27 cellular contexts compared by ENCODE assay signal in the genomic region with DNA sequence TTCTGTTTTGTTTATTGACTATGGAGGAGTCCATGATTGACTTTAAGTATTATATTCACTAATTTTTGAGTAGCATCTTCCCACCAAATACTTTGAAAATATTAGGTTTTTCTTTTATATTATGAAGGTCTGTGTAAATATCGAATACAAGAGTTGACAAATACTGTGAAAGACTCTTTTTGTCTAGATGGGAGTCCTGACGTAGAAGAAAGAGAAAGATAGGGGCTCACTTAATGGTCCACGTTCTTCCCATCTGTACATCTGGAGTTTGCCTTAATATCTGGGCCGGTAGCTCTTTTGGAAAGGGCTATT. TPM values are rescaled to one million over a fixed set of nuclear protein-coding genes. Genes with fewer than 3 reads are reported as not detected.
A peak's percentile ranks its signal among the peaks of the same experiment; 100 is the strongest.
DNase-seq lines count a peak whose midpoint lies in the region; ATAC-seq and TF ChIP-seq lines count a peak whose summit lies in the region.
"Had no signal": no experiment of that assay in that cellular context is flagged by ENCODE, and none has a peak within 500 bp of the region (broad histone marks: within the 10 kb centered on the region; RNA-seq: fewer than 3 reads in every experiment).

No MANE protein-coding gene starts in this region.

- DNase-seq in activated naive CD8-positive, alpha-beta T cell treated with anti-CD3 and anti-CD28 coated beads, Interleukin-2, amount 50 U/mL, for 24 hours = no peak
- DNase-seq in activated naive CD8-positive, alpha-beta T cell treated with anti-CD3 and anti-CD28 coated beads for 36 hours = no peak
- DNase-seq in activated B cell treated with CpG ODN at 0.5 μM for 24 hours = no peak
- DNase-seq in mesenchymal stem cell = no peak
- no peak for DNase-seq in NCI-H1417 treated with DMSO at 0.1 percent for 48 hours (lab: John Stamatoyannopoulos, UW)
- DNase-seq in heart left ventricle = no peak
- DNase-seq in NCI-H1436 (lab: John Stamatoyannopoulos, UW) = no peak
- no peak for DNase-seq in tibial nerve (ENCODE audit: low spot score in 2 of 2)
- DNase-seq: activated CD4-positive, alpha-beta memory T cell treated with anti-CD3 and anti-CD28 coated beads for 36 hours; activated naive CD4-positive, alpha-beta T cell treated with anti-CD3 and anti-CD28 coated beads, Interleukin-2, amount 50 U/mL, for 16 hours; DMS 273 treated with DMSO at 0.1 percent for 48 hours; effector memory CD8-positive, alpha-beta T cell; esophagus squamous epithelium; left cardiac atrium; MV-4-11; NCI-H1930; NCI-H345; OCI-M1; posterior cingulate gyrus; stimulated activated CD4-positive, alpha-beta T cell treated with anti-CD3 and anti-CD28 coated beads, Interleukin-1b, Interleukin-23, amount 100 ng/mL, for 48 hours; stimulated activated naive CD4-positive, alpha-beta T cell treated with Interleukin-2 at 50 U/mL for 16 hours; upper lobe of right lung had no signal

- TF ChIP-seq CTCF in activated B cell treated with CpG ODN at 0.5 μM for 24 hours (IDR thresholded peaks at IDR 0.05) = no peak
- no peak for TF ChIP-seq CTCF in heart left ventricle (IDR thresholded peaks at IDR 0.05)
- TF ChIP-seq CTCF in tibial nerve (IDR thresholded peaks at IDR 0.05) = no peak

- H3K27ac ChIP-seq in mesenchymal stem cell (ENCODE audit: low read length, poor library complexity, severe bottlenecking) (peak overlapping the region; percentile 76), heart left ventricle (peak overlapping the region in 3 of 12 donors; percentile 0 to 11 (median 2)), tibial nerve (no peak overlapping the region)
- H3K27ac ChIP-seq: KMS-11, upper lobe of right lung, VCaP had no signal

- no peaks in the 10 kb centered on the region for H3K9me3 Mint-ChIP-seq in activated naive CD8-positive, alpha-beta T cell treated with anti-CD3 and anti-CD28 coated beads, Interleukin-2, amount 50 U/mL, for 24 hours
- no peaks in the 10 kb centered on the region for H3K9me3 Mint-ChIP-seq in activated naive CD8-positive, alpha-beta T cell treated with anti-CD3 and anti-CD28 coated beads for 36 hours
- no peaks in the 10 kb centered on the region for H3K9me3 Mint-ChIP-seq in activated B cell treated with CpG ODN at 0.5 μM for 24 hours
- H3K9me3 Mint-ChIP-seq: activated CD4-positive, alpha-beta memory T cell treated with anti-CD3 and anti-CD28 coated beads for 36 hours; effector memory CD8-positive, alpha-beta T cell; nephron had no signal

- no peak overlapping the region for H3K4me2 ChIP-seq in mesenchymal stem cell (ENCODE audit: low read length, poor library complexity, severe bottlenecking)
- H3K4me2 ChIP-seq: KMS-11 had no signal

- H3K18ac ChIP-seq in mesenchymal stem cell (ENCODE audit: low read depth in 1 of 2, low read length in 2 of 2) = no peak overlapping the region

- ATAC-seq in activated naive CD8-positive, alpha-beta T cell treated with anti-CD3 and anti-CD28 coated beads, Interleukin-2, amount 50 U/mL, for 24 hours = no peak
- ATAC-seq in activated B cell treated with CpG ODN at 0.5 μM for 24 hours (ENCODE audit: low read depth) (no peak), heart left ventricle (no peak)
- ATAC-seq: effector memory CD8-positive, alpha-beta T cell; upper lobe of right lung had no signal

- H3K36me3 Mint-ChIP-seq in activated naive CD8-positive, alpha-beta T cell treated with anti-CD3 and anti-CD28 coated beads, Interleukin-2, amount 50 U/mL, for 24 hours (ENCODE audit: low read depth) = no peaks in the 10 kb centered on the region
- H3K36me3 Mint-ChIP-seq in activated naive CD8-positive, alpha-beta T cell treated with anti-CD3 and anti-CD28 coated beads for 36 hours = no peaks in the 10 kb centered on the region
- peaks cover 14% of the 10 kb centered on the region for H3K36me3 Mint-ChIP-seq in activated B cell treated with CpG ODN at 0.5 μM for 24 hours (ENCODE audit: low read depth)
- H3K36me3 Mint-ChIP-seq: activated CD4-positive, alpha-beta memory T cell treated with anti-CD3 and anti-CD28 coated beads for 36 hours; CD14-positive monocyte had no signal

- WGBS in mesenchymal stem cell = 90% methylated on average over 4 of the region's 4 CpGs
- 85 to 93% (median 90%) methylated on average over 4 of the region's 4 CpGs for WGBS in heart left ventricle, 4 donors
- 81 to 87% methylated on average over 4 of the region's 4 CpGs for WGBS in tibial nerve, 2 donors

- H3K27ac Mint-ChIP-seq in activated naive CD8-positive, alpha-beta T cell treated with anti-CD3 and anti-CD28 coated beads, Interleukin-2, amount 50 U/mL, for 24 hours = peak overlapping the region; percentile 74
- no peak overlapping the region for H3K27ac Mint-ChIP-seq in activated naive CD8-positive, alpha-beta T cell treated with anti-CD3 and anti-CD28 coated beads for 36 hours
- peak overlapping the region; percentile 79 for H3K27ac Mint-ChIP-seq in activated B cell treated with CpG ODN at 0.5 μM for 24 hours
- H3K27ac Mint-ChIP-seq: activated CD4-positive, alpha-beta memory T cell treated with anti-CD3 and anti-CD28 coated beads for 36 hours; CD14-positive monocyte; effector memory CD8-positive, alpha-beta T cell; nephron had no signal

- H4K91ac ChIP-seq in mesenchymal stem cell (ENCODE audit: low read length) = no peak overlapping the region

- intact Hi-C loops in activated B cell treated with CpG ODN at 0.5 μM for 24 hours (cut with micrococcal nuclease) (no loop called here), heart left ventricle (cut with DNase I) (loop anchor here in 2 of 10 donors (5.0 to 10.0 kb wide), 3 partner anchors 44 to 93 kb away; no protein-coding TSS in a partner anchor)

- H3K4me3 Mint-ChIP-seq in activated naive CD8-positive, alpha-beta T cell treated with anti-CD3 and anti-CD28 coated beads, Interleukin-2, amount 50 U/mL, for 24 hours = no peak overlapping the region
- no peak overlapping the region for H3K4me3 Mint-ChIP-seq in activated naive CD8-positive, alpha-beta T cell treated with anti-CD3 and anti-CD28 coated beads for 36 hours
- H3K4me3 Mint-ChIP-seq in activated B cell treated with CpG ODN at 0.5 μM for 24 hours = peak overlapping the region; percentile 32
- H3K4me3 Mint-ChIP-seq: activated CD4-positive, alpha-beta memory T cell treated with anti-CD3 and anti-CD28 coated beads for 36 hours; CD14-positive monocyte; effector memory CD8-positive, alpha-beta T cell; nephron had no signal

- H2BK120ac ChIP-seq in mesenchymal stem cell (ENCODE audit: low read depth, low read length) = no peak overlapping the region

- H3K36me3 ChIP-seq in mesenchymal stem cell (ENCODE audit: control insufficient read depth in 1 of 2, insufficient read depth in 2 of 2, low read depth in 1 of 2, low read length in 2 of 2) (no peaks in the 10 kb centered on the region), heart left ventricle (no peaks in the 10 kb centered on the region), tibial nerve (no peaks in the 10 kb centered on the region)
- H3K36me3 ChIP-seq: esophagus squamous epithelium, upper lobe of right lung had no signal

- H3K79me1 ChIP-seq in mesenchymal stem cell (replicated peaks; ENCODE audit: low read length, poor library complexity, severe bottlenecking) = no peaks in the 10 kb centered on the region

- peaks cover 44% of the 10 kb centered on the region for H3K4me1 Mint-ChIP-seq in activated naive CD8-positive, alpha-beta T cell treated with anti-CD3 and anti-CD28 coated beads, Interleukin-2, amount 50 U/mL, for 24 hours
- H3K4me1 Mint-ChIP-seq in activated naive CD8-positive, alpha-beta T cell treated with anti-CD3 and anti-CD28 coated beads for 36 hours = no peaks in the 10 kb centered on the region
- peaks cover 97% of the 10 kb centered on the region for H3K4me1 Mint-ChIP-seq in activated B cell treated with CpG ODN at 0.5 μM for 24 hours

- H3K9ac ChIP-seq in mesenchymal stem cell (ENCODE audit: low read length) = peak overlapping the region; percentile 72
- H3K9ac ChIP-seq: KMS-11 had no signal

- no peak overlapping the region for H2BK5ac ChIP-seq in mesenchymal stem cell (ENCODE audit: low read depth, low read length, poor library complexity, severe bottlenecking)

- H4K8ac ChIP-seq in mesenchymal stem cell (ENCODE audit: low read length) = no peak overlapping the region

- H3K4me1 ChIP-seq in mesenchymal stem cell (ENCODE audit: control insufficient read depth, insufficient read depth, low read depth, low read length) = peaks cover 5% of the 10 kb centered on the region
- peaks cover 0 to 96% (median 77%) of the 10 kb centered on the region in 12 donors for H3K4me1 ChIP-seq in heart left ventricle
- H3K4me1 ChIP-seq in tibial nerve = peaks cover 0 to 75% (median 21%) of the 10 kb centered on the region in 4 donors

- TF ChIP-seq POLR2A in heart left ventricle (IDR thresholded peaks at IDR 0.05) (no peak), tibial nerve (IDR thresholded peaks at IDR 0.05) (no peak)

- POLR2A ChIA-PET in activated B cell treated with CpG ODN at 0.5 μM for 24 hours (lab: Charles Lee) = interaction anchor here (1.1 to 1.5 kb wide), 3 partner anchors 9 to 90 kb away, joined by 3 to 4 read pairs (median 4); partner anchors contain the start of gene CCDC50

- no peak overlapping the region for H3K4ac ChIP-seq in mesenchymal stem cell (ENCODE audit: low read depth in 1 of 2, low read length in 2 of 2)

- TF ChIP-seq EP300 in tibial nerve (IDR thresholded peaks at IDR 0.05) = no peak

- no peak overlapping the region for H3K14ac ChIP-seq in mesenchymal stem cell (ENCODE audit: low read length in 2 of 2)

- H3K4me3 ChIP-seq in mesenchymal stem cell (ENCODE audit: insufficient read depth in 1 of 2, low read depth in 1 of 2, low read length in 2 of 2) (peak overlapping the region in 1 of 2 experiments; percentile 37), heart left ventricle (no peak overlapping the region), tibial nerve (no peak overlapping the region)
- H3K4me3 ChIP-seq: esophagus squamous epithelium, upper lobe of right lung had no signal

- no peak overlapping the region for H3K23ac ChIP-seq in mesenchymal stem cell (ENCODE audit: low read length in 2 of 2)

- no peak overlapping the region for H2BK12ac ChIP-seq in mesenchymal stem cell (ENCODE audit: low read length in 2 of 2)

- no peaks in the 10 kb centered on the region for H3K27me3 Mint-ChIP-seq in activated naive CD8-positive, alpha-beta T cell treated with anti-CD3 and anti-CD28 coated beads, Interleukin-2, amount 50 U/mL, for 24 hours
- H3K27me3 Mint-ChIP-seq in activated naive CD8-positive, alpha-beta T cell treated with anti-CD3 and anti-CD28 coated beads for 36 hours = peaks cover 3% of the 10 kb centered on the region
- H3K27me3 Mint-ChIP-seq in activated B cell treated with CpG ODN at 0.5 μM for 24 hours = no peaks in the 10 kb centered on the region
- H3K27me3 Mint-ChIP-seq: activated CD4-positive, alpha-beta memory T cell treated with anti-CD3 and anti-CD28 coated beads for 36 hours; effector memory CD8-positive, alpha-beta T cell had no signal

- no peak overlapping the region for H2AFZ ChIP-seq in mesenchymal stem cell (ENCODE audit: low read depth, low read length)

- no peaks in the 10 kb centered on the region for H3K9me3 ChIP-seq in mesenchymal stem cell (ENCODE audit: control insufficient read depth, low read length)
- H3K9me3 ChIP-seq in heart left ventricle = no peaks in the 10 kb centered on the region
- no peaks in the 10 kb centered on the region for H3K9me3 ChIP-seq in tibial nerve
- H3K9me3 ChIP-seq: esophagus squamous epithelium, upper lobe of right lung had no signal

- no peaks in the 10 kb centered on the region for H3K27me3 ChIP-seq in mesenchymal stem cell (ENCODE audit: control insufficient read depth in 1 of 2, insufficient read depth in 1 of 2, low read length in 2 of 2)
- H3K27me3 ChIP-seq in heart left ventricle = no peaks in the 10 kb centered on the region
- H3K27me3 ChIP-seq in tibial nerve = no peaks in the 10 kb centered on the region
- H3K27me3 ChIP-seq: esophagus squamous epithelium, upper lobe of right lung had no signal

- CTCF ChIA-PET in activated B cell treated with CpG ODN at 0.5 μM for 24 hours (lab: Charles Lee) = no interaction called here

- H2AK5ac ChIP-seq in mesenchymal stem cell (ENCODE audit: low read length, severe bottlenecking) = no peak overlapping the region

- no peak overlapping the region for H2BK15ac ChIP-seq in mesenchymal stem cell (ENCODE audit: low read depth, poor library complexity, severe bottlenecking)

RNA-seq across cellular contexts. Expression of gene UTS2B, which starts 7.8 kb away (rescaled TPM):
- not detected for total RNA-seq in activated naive CD8-positive, alpha-beta T cell treated with anti-CD3 and anti-CD28 coated beads for 36 hours
- total RNA-seq in activated B cell treated with CpG ODN at 0.5 μM for 24 hours (1.9 and 2.1 TPM in 2 replicates), heart left ventricle (1 to 10 TPM in 1 of 9 donors, under 1 TPM in 1, not detected in 7; 0.43 to 1.1 TPM), tibial nerve (1 to 10 TPM in 1 of 4 donors, under 1 TPM in 1, not detected in 2; 0.90 to 2.7 TPM)
- 0.55 TPM for polyA plus RNA-seq in mesenchymal stem cell (2013, experiment 1 of 2)
- 0.55 TPM for polyA plus RNA-seq in mesenchymal stem cell (2013, experiment 2 of 2)
- polyA plus RNA-seq in heart left ventricle = under 1 TPM in 1 of 2 donors, not detected in 1; 0.17 TPM
- total RNA-seq: activated CD4-positive, alpha-beta memory T cell treated with anti-CD3 and anti-CD28 coated beads for 36 hours; T-helper 2 cell treated with Interferon-gamma antibody and Interleukin-4, amounts not matched to agents 100 ng/mL and 5 ng/mL, for 36 hours had no signal
- polyA plus RNA-seq: CD14-positive monocyte had no signal

RNA-seq across cellular contexts. Expression of gene CCDC50, which starts 8.9 kb away (rescaled TPM):
- total RNA-seq in activated naive CD8-positive, alpha-beta T cell treated with anti-CD3 and anti-CD28 coated beads for 36 hours = 1 to 10 TPM; 4.7 to 4.9 TPM
- total RNA-seq in activated B cell treated with CpG ODN at 0.5 μM for 24 hours = 144 and 153 TPM in 2 replicates
- 83.5 TPM for polyA plus RNA-seq in mesenchymal stem cell (2013, experiment 1 of 2)
- polyA plus RNA-seq in mesenchymal stem cell (2013, experiment 2 of 2) = 86.8 TPM
- total RNA-seq in heart left ventricle = 10 to 100 TPM; 42.9 to 75.7 (median 57.1) TPM
- 10 to 100 TPM; 16.1 to 49.5 TPM for polyA plus RNA-seq in heart left ventricle
- total RNA-seq in tibial nerve = 10 to 100 TPM; 83.5 to 99.6 (median 94.2) TPM

Comparison
In these comparisons a context has a peak if more than half of its experiments do, and no peak if none do; other contexts are left out.
1. RNA of gene CCDC50, which starts 8.9 kb away (total RNA-seq): 144 to 153 TPM in activated B cell treated with CpG ODN at 0.5 μM for 24 hours, 83.5 to 99.6 TPM in tibial nerve and 42.9 to 75.7 TPM in heart left ventricle; 4.7 to 4.9 TPM in activated naive CD8-positive, alpha-beta T cell treated with anti-CD3 and anti-CD28 coated beads for 36 hours; every median in the first group is over 4 times any median in the second.